Comparison of ENCODE assay signal across 8 cellular contexts in genomic region chr6:129774697-129775447, GRCh38.
DNase-seq lines count a peak whose midpoint lies in the region; ATAC-seq, FAIRE-seq and TF ChIP-seq lines count a peak whose summit lies in the region.

No MANE protein-coding gene starts in this region.

- POLR2A ChIA-PET in A549 (lab: Yijun Ruan, JAX) = no interaction called here

- H3K4me1 ChIP-seq in A549 (no peaks in the 10 kb centered on the region), RWPE2 (ENCODE audit: insufficient read depth, poor library complexity, severe bottlenecking) (no peaks in the 10 kb centered on the region)

- H3K36me3 ChIP-seq in RWPE2 (ENCODE audit: low read depth) = 0 out of 2 replicates have a peak, but pooled peaks cover 3% of the 10 kb centered on the region

- TF ChIP-seq POLR2A in A549 (IDR thresholded peaks at IDR 0.05; ENCODE audit: low read length) = no peak

- peak overlapping the region in 1 of 2 experiments; percentile 41; a peak in 1 of 6 replicates for H3K27ac ChIP-seq in A549
- no peak overlapping the region for H3K27ac ChIP-seq in RWPE2 (ENCODE audit: poor library complexity, severe bottlenecking)

- TF ChIP-seq CTCF in A549 (IDR thresholded peaks at IDR 0.05) = peak; percentile 53
- TF ChIP-seq CTCF in GM12873 (IDR thresholded peaks at IDR 0.05; ENCODE audit: insufficient read depth, low read depth, low read length, missing control alignments) = peak; percentile 90
- peak; percentile 78 for TF ChIP-seq CTCF in RWPE2 (IDR thresholded peaks at IDR 0.05; ENCODE audit: poor library complexity, severe bottlenecking)

- intact Hi-C loops in left ventricle myocardium superior (cut with micrococcal nuclease) = no loop called here

- DNase-seq in A549 (ENCODE audit: low read depth in 1 of 2, low spot score in 1 of 2) (peak; percentile 23 to 66), Kasumi-1 (lab: John Stamatoyannopoulos, UW) (peak; percentile 55 to 58), RWPE2 (ENCODE audit: low spot score) (no peak), anterior cingulate cortex (lab: John Stamatoyannopoulos, UW) (peak in 53 of 58 donors; percentile 9 to 84 (median 56)), left ventricle myocardium superior (peak; percentile 39), putamen (ENCODE audit: low spot score) (peak; percentile 76)

- peak; percentile 41 to 59; a peak in 4 of 5 replicates for TF ChIP-seq RAD21 in A549 (conservative IDR thresholded peaks at IDR 0.05 in 1 of 2, IDR thresholded peaks at IDR 0.05 in 1 of 2)

- TF ChIP-seq EP300 in A549 (IDR thresholded peaks at IDR 0.05) = no peak

- H3K9me3 ChIP-seq in A549 (peaks cover 7% of the 10 kb centered on the region; the same call in 1 of the 3 replicates), RWPE2 (ENCODE audit: severe bottlenecking) (peaks cover 3% of the 10 kb centered on the region)

- ATAC-seq in A549 = peak; percentile 54 to 88; a peak in 3 of 6 replicates
- ATAC-seq in RWPE2 (ENCODE audit: low read depth) = peak; percentile 40; the same call in 1 of the 3 replicates
- peak; percentile 79 for ATAC-seq in left ventricle myocardium superior
- no peak for ATAC-seq in GM18873 (IDR thresholded peaks at IDR 0.05; ENCODE audit: low FRiP score, unreplicated experiment)

- WGBS in A549 (ENCODE audit: missing lambda C conversion rate) = 21% methylated on average over 8 of the region's 8 CpGs

- CTCF ChIA-PET in A549 (lab: Yijun Ruan, JAX) = interaction anchor here (0.6 to 1.7 kb wide), 10 partner anchors 10 to 177 kb away, joined by 3 to 8 read pairs (median 3); no protein-coding TSS in a partner anchor

- H3K4me2 ChIP-seq in A549 = peak overlapping the region; percentile 58; the same call in 2 of the 3 replicates

- FAIRE-seq in A549 (lab: Jason Lieb, UNC) = no peak

- H3K27me3 ChIP-seq in RWPE2 (ENCODE audit: insufficient read depth, poor library complexity, severe bottlenecking) = no peaks in the 10 kb centered on the region

- H3K4me3 ChIP-seq in A549 = no peak overlapping the region
- no peak overlapping the region for H3K4me3 ChIP-seq in RWPE2 (ENCODE audit: severe bottlenecking)

TF ChIP-seq in A549, 52 proteins besides CTCF, POLR2A, EP300 and RAD21:
- TF ChIP-seq SMC3 (IDR thresholded peaks at IDR 0.05) (peak; percentile 24; the same call in 2 of the 3 replicates), NR3C1 (IDR thresholded peaks at IDR 0.05) (no peak)
